29 cellular contexts compared by ENCODE assay signal in the genomic region with DNA sequence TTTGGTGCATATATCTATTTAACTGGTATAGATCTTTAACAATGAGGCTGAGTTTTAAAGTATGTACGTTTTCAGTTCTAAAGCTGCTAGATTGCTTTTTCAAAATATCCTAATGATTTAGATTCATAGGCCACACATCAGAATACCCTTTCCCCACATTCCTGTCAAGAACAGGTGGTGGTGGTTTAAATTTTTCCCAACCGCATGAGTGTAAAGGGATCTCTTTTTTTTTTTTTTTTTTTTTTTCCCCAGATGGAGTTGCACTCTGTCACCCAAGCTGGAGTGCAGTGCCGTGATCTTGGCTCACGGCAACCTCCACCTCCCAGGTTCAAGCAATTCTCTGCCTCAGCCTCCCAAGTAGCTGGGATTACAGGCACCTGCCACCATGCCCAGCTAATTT. TPM values are rescaled to one million over a fixed set of nuclear protein-coding genes. Genes with fewer than 3 reads are reported as not detected.
"Had no signal": no experiment of that assay in that cellular context is flagged by ENCODE, and none has a peak within 500 bp of the region (broad histone marks: within the 10 kb centered on the region; RNA-seq: fewer than 3 reads in every experiment).

No MANE protein-coding gene starts in this region.

- H3K9me3 ChIP-seq: left ventricle myocardium inferior, ovary, prostate gland, spleen, suprapubic skin, thoracic aorta, tibial artery, upper lobe of right lung had no signal

- H3K27ac ChIP-seq: hepatocyte, left ventricle myocardium inferior, ovary, prostate gland, spleen, suprapubic skin, thoracic aorta, tibial artery, upper lobe of right lung had no signal

- H3K27ac Mint-ChIP-seq: mesothelial cell of epicardium; natural killer cell treated with Interleukin-12 subunit alpha and Interleukin-12 subunit beta and Interleukin-15 and Interleukin-18, amount 100 ng/mL, for 72 hours; stimulated activated effector memory CD8-positive, alpha-beta T cell treated with anti-CD3 and anti-CD28 coated beads, Interleukin-12 subunit alpha, Interleukin-12 subunit beta, amount 100 ng/mL, for 72 hours; stimulated activated naive CD8-positive, alpha-beta T cell treated with anti-CD3 and anti-CD28 coated beads, Interleukin-15, Interleukin-2, amounts not matched to agents 100 ng/mL and 50 ng/mL, for 24 hours had no signal

- H2AFZ ChIP-seq: hepatocyte had no signal

- H3K4me1 ChIP-seq: left ventricle myocardium inferior, prostate gland, spleen, suprapubic skin, tibial artery, upper lobe of right lung had no signal

- H3K4me2 ChIP-seq: hepatocyte had no signal

- DNase-seq: islet precursor cell; left ventricle myocardium inferior; mesendoderm; naive thymus-derived CD4-positive, alpha-beta T cell; ovary; posterior cingulate gyrus; retina; right cardiac atrium; small intestine; spleen; stimulated activated CD4-positive, alpha-beta T cell treated with anti-CD3 and anti-CD28 coated beads, Interleukin-4, amount 100 ng/mL, for 24 hours; stimulated activated naive CD4-positive, alpha-beta T cell; tibial artery; trophoblast cell; upper lobe of right lung had no signal

- FAIRE-seq: urothelium cell line had no signal

- H3K9me3 Mint-ChIP-seq: natural killer cell treated with Interleukin-12 subunit alpha and Interleukin-12 subunit beta and Interleukin-15 and Interleukin-18, amount 100 ng/mL, for 72 hours; stimulated activated effector memory CD8-positive, alpha-beta T cell treated with anti-CD3 and anti-CD28 coated beads, Interleukin-12 subunit alpha, Interleukin-12 subunit beta, amount 100 ng/mL, for 72 hours; stimulated activated naive CD8-positive, alpha-beta T cell treated with anti-CD3 and anti-CD28 coated beads, Interleukin-15, Interleukin-2, amounts not matched to agents 100 ng/mL and 50 ng/mL, for 24 hours had no signal

- H3K27me3 Mint-ChIP-seq: naive thymus-derived CD4-positive, alpha-beta T cell; natural killer cell treated with Interleukin-12 subunit alpha and Interleukin-12 subunit beta and Interleukin-15 and Interleukin-18, amount 100 ng/mL, for 72 hours; stimulated activated naive CD8-positive, alpha-beta T cell treated with anti-CD3 and anti-CD28 coated beads, Interleukin-15, Interleukin-2, amounts not matched to agents 100 ng/mL and 50 ng/mL, for 24 hours had no signal

- H3K36me3 ChIP-seq: ovary, prostate gland had no signal

- H3K79me2 ChIP-seq: hepatocyte had no signal

- H3K27me3 ChIP-seq: hepatocyte, ovary, spleen, suprapubic skin, tibial artery, upper lobe of right lung had no signal

- H3K4me3 Mint-ChIP-seq: mesothelial cell of epicardium; naive thymus-derived CD4-positive, alpha-beta T cell; natural killer cell treated with Interleukin-12 subunit alpha and Interleukin-12 subunit beta and Interleukin-15 and Interleukin-18, amount 100 ng/mL, for 72 hours; stimulated activated effector memory CD8-positive, alpha-beta T cell treated with anti-CD3 and anti-CD28 coated beads, Interleukin-12 subunit alpha, Interleukin-12 subunit beta, amount 100 ng/mL, for 72 hours; stimulated activated naive CD8-positive, alpha-beta T cell treated with anti-CD3 and anti-CD28 coated beads, Interleukin-15, Interleukin-2, amounts not matched to agents 100 ng/mL and 50 ng/mL, for 24 hours had no signal

- H3K4me3 ChIP-seq: hepatocyte, left ventricle myocardium inferior, lung, ovary, prostate gland, spleen, suprapubic skin, thoracic aorta, tibial artery, upper lobe of right lung had no signal

- H3K4me1 Mint-ChIP-seq: mesothelial cell of epicardium; naive thymus-derived CD4-positive, alpha-beta T cell; stimulated activated effector memory CD8-positive, alpha-beta T cell treated with anti-CD3 and anti-CD28 coated beads, Interleukin-12 subunit alpha, Interleukin-12 subunit beta, amount 100 ng/mL, for 72 hours had no signal

- ATAC-seq: naive thymus-derived CD4-positive, alpha-beta T cell; natural killer cell treated with Interleukin-12 subunit alpha and Interleukin-12 subunit beta and Interleukin-15 and Interleukin-18, amount 100 ng/mL, for 72 hours; right cardiac atrium; sciatic nerve; stimulated activated effector memory CD8-positive, alpha-beta T cell treated with anti-CD3 and anti-CD28 coated beads, Interleukin-12 subunit alpha, Interleukin-12 subunit beta, amount 100 ng/mL, for 72 hours; upper lobe of right lung had no signal

RNA-seq across cellular contexts. Expression of a gene that starts 45.7 kb away (rescaled TPM):
- total RNA-seq: kidney epithelial cell; mononuclear cell; naive thymus-derived CD4-positive, alpha-beta T cell; subcutaneous adipose tissue; thoracic aorta; upper lobe of right lung had no signal
- polyA plus RNA-seq: naive thymus-derived CD4-positive, alpha-beta T cell had no signal
